In the genomic region with DNA sequence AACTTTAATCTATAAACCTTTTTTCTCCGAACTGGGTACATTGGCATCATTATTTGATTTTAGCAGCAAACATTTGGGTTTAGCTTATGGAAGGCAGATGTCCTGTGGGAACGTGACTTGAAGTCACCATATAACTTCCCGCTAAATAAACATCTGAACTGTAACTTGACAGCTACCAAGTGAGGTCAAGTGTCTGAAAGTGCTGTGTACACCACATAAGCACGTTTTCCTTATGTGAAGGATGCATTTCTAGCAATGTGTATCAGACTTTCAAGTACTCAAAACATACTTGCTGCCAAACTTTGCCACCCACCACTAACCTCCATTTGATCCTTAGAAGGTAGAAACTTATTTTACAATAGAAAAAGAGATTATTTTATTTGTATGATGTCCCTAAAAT, we compare ENCODE assay signal across 22 cellular contexts. TPM values are rescaled to one million over a fixed set of nuclear protein-coding genes. Genes with fewer than 3 reads are reported as not detected.
"Had no signal": no experiment of that assay in that cellular context is flagged by ENCODE, and none has a peak within 500 bp of the region (broad histone marks: within the 10 kb centered on the region; RNA-seq: fewer than 3 reads in every experiment).

No MANE protein-coding gene starts in this region.

- H3K4me3 ChIP-seq: dorsolateral prefrontal cortex, heart right ventricle, lung, psoas muscle, right lobe of liver, suprapubic skin, thyroid gland, upper lobe of left lung had no signal

- H3K36me3 ChIP-seq: right lobe of liver, suprapubic skin, thyroid gland, upper lobe of left lung had no signal

- DNase-seq: cortex of kidney; dorsolateral prefrontal cortex; effector CD8-positive, alpha-beta T cell; heart right ventricle; hypothalamus; mesendoderm; naive B cell; psoas muscle; retina; right lobe of liver; stimulated activated CD4-positive, alpha-beta T cell treated with anti-CD3 and anti-CD28 coated beads, Interleukin-4, amount 100 ng/mL, for 1 hour; stimulated activated CD8-positive, alpha-beta memory T cell treated with anti-CD3 and anti-CD28 coated beads, Interleukin-4, amount 100 ng/mL, for 48 hours; stimulated activated naive CD8-positive, alpha-beta T cell treated with anti-CD3 and anti-CD28 coated beads, Interleukin-15, Interleukin-2, amounts not matched to agents 100 U/mL and 50 U/mL, for 24 hours; thyroid gland; upper lobe of left lung had no signal

- ATAC-seq: heart right ventricle; left lobe of liver; psoas muscle; right lobe of liver; stimulated activated effector memory CD8-positive, alpha-beta T cell treated with anti-CD3 and anti-CD28 coated beads, Interleukin-12 subunit alpha, Interleukin-12 subunit beta, amount 100 ng/mL, for 72 hours; stimulated activated naive CD8-positive, alpha-beta T cell treated with anti-CD3 and anti-CD28 coated beads, Interleukin-15, Interleukin-2, amounts not matched to agents 100 U/mL and 50 U/mL, for 24 hours had no signal

- H3K27me3 ChIP-seq: dorsolateral prefrontal cortex, heart right ventricle, right lobe of liver, suprapubic skin, thyroid gland, upper lobe of left lung had no signal

- H3K27ac ChIP-seq: psoas muscle, right lobe of liver, suprapubic skin, thyroid gland, upper lobe of left lung had no signal

- H3K9me3 ChIP-seq: heart right ventricle, psoas muscle, right lobe of liver, suprapubic skin, thyroid gland, upper lobe of left lung had no signal

- FAIRE-seq: frontal cortex, islet of Langerhans had no signal

- H3K4me1 ChIP-seq: psoas muscle, right lobe of liver, suprapubic skin, thyroid gland had no signal

RNA-seq across cellular contexts. Expression of gene SLC1A3, which starts 35.7 kb away (rescaled TPM):
- total RNA-seq: glomerular endothelial cell had no signal
